ENCODE assay signal across 22 cellular contexts in genomic region chr1:101485712-101486111, GRCh38.
"Had no signal": no experiment of that assay in that cellular context is flagged by ENCODE, and none has a peak within 500 bp of the region (broad histone marks: within the 10 kb centered on the region; RNA-seq: fewer than 3 reads in every experiment).

No MANE protein-coding gene starts in this region.

- H3K27ac ChIP-seq: coronary artery, gastroesophageal sphincter, ovary, right atrium auricular region, sigmoid colon, stomach, thoracic aorta, transverse colon had no signal

- H3K36me3 ChIP-seq: gastroesophageal sphincter, ovary, right atrium auricular region, sigmoid colon, stomach, thoracic aorta, transverse colon had no signal

- H3K27ac Mint-ChIP-seq: immature natural killer cell; naive thymus-derived CD4-positive, alpha-beta T cell had no signal

- H3K4me3 Mint-ChIP-seq: immature natural killer cell; naive thymus-derived CD4-positive, alpha-beta T cell had no signal

- H3K9me3 ChIP-seq: ovary, thoracic aorta, transverse colon had no signal

- ATAC-seq: esophagus mucosa; gastroesophageal sphincter; naive thymus-derived CD4-positive, alpha-beta T cell had no signal

- H3K4me1 Mint-ChIP-seq: immature natural killer cell; naive thymus-derived CD4-positive, alpha-beta T cell had no signal

- H3K4me3 ChIP-seq: coronary artery, gastroesophageal sphincter, lung, ovary, right atrium auricular region, sigmoid colon, skin epidermis, stomach, thoracic aorta, transverse colon had no signal

- H3K27me3 ChIP-seq: gastroesophageal sphincter, ovary, right atrium auricular region, sigmoid colon, stomach, transverse colon had no signal

- DNase-seq: effector CD4-positive, alpha-beta T cell; glutamatergic neuron; immature natural killer cell; left cardiac atrium; left ventricle myocardium superior; mesendoderm; naive thymus-derived CD4-positive, alpha-beta T cell; nucleus accumbens; ovary; sigmoid colon; stimulated activated CD4-positive, alpha-beta T cell treated with anti-CD3 and anti-CD28 coated beads, Interleukin-12 subunit alpha, Interleukin-12 subunit beta, amount 100 ng/mL, for 4 hours; stimulated activated naive CD4-positive, alpha-beta T cell; stomach; substantia nigra; transverse colon had no signal

- H3K4me1 ChIP-seq: gastroesophageal sphincter, right atrium auricular region, sigmoid colon, transverse colon had no signal
